In the genomic region with DNA sequence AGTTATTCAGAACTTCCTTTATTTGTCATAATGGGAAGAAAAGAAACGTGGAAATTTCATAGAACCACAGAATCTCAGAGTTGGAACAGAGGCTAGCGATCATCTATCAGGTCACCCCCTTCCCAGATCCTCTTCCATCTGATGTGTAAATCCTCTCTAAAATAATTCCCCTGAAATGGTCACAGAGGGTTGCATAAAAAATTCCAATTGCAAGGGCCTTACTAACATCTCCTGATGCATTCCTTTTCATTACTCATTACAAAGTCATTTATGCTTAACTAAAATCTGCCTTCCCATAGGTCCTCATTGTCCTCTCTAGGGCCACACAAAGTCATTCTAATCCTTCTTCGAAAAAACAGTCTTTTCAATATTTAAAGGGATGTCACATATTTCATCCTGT, we compare ENCODE assay signal across 14 cellular contexts.
DNase-seq lines count a peak whose midpoint lies in the region; ATAC-seq, FAIRE-seq and TF ChIP-seq lines count a peak whose summit lies in the region.
"Had no signal": no experiment of that assay in that cellular context is flagged by ENCODE, and none has a peak within 500 bp of the region (broad histone marks: within the 10 kb centered on the region; RNA-seq: fewer than 3 reads in every experiment).

No MANE protein-coding gene starts in this region.

- TF ChIP-seq CTCF in kidney epithelial cell (IDR thresholded peaks at IDR 0.05; ENCODE audit: insufficient read depth, low read length, poor library complexity, severe bottlenecking) = no peak

- H3K36me3 ChIP-seq in kidney epithelial cell (ENCODE audit: control insufficient read depth, insufficient read depth, low read length) = no peaks in the 10 kb centered on the region
- H3K36me3 ChIP-seq: BE2C, spleen had no signal

- FAIRE-seq in HTR-8/SVneo (lab: Jason Lieb, UNC) = no peak

- no peak overlapping the region for H3K4me3 ChIP-seq in kidney epithelial cell (ENCODE audit: low read depth, low read length)
- H3K4me3 ChIP-seq: spleen had no signal

- DNase-seq in AG08395 (ENCODE audit: low spot score) = peak; percentile 70
- DNase-seq in HTR-8/SVneo (ENCODE audit: insufficient read length, low spot score) = peak; percentile 10
- peak; percentile 28 for DNase-seq in cerebellar cortex (ENCODE audit: low spot score)
- peak; percentile 47 for DNase-seq in kidney epithelial cell (ENCODE audit: low read depth)
- DNase-seq in central memory CD4-positive, alpha-beta T cell = no peak
- no peak for DNase-seq in stimulated activated naive CD4-positive, alpha-beta T cell treated with Interleukin-2 at 50 U/mL for 16 hours (lab: John Stamatoyannopoulos, UW)
- no peak for DNase-seq in DMS 273 treated with DMSO at 0.1 percent for 48 hours (lab: John Stamatoyannopoulos, UW)
- DNase-seq: activated CD4-positive, alpha-beta T cell treated with anti-CD3 and anti-CD28 coated beads for 48 hours; BE2C; NCI-H187; NCI-H774; spleen had no signal

- H3K27me3 ChIP-seq in kidney epithelial cell (ENCODE audit: control insufficient read depth, insufficient read depth, low read length) = no peaks in the 10 kb centered on the region
- H3K27me3 ChIP-seq: BE2C, spleen had no signal

- ATAC-seq in activated CD4-positive, CD25-positive, alpha-beta regulatory T cell treated with anti-CD3 and anti-CD28 coated beads, Interleukin-2, amount 50 U/mL, for 24 hours = no peak
- ATAC-seq: Right ventricle myocardium inferior had no signal

Comparison
In these comparisons a context has a peak if more than half of its experiments do, and no peak if none do; other contexts are left out.
1. DNase-seq: peak in AG08395 (single experiment), HTR-8/SVneo (single experiment), cerebellar cortex (single experiment) and kidney epithelial cell (single experiment); none in central memory CD4-positive, alpha-beta T cell (single experiment), stimulated activated naive CD4-positive, alpha-beta T cell treated with Interleukin-2 at 50 U/mL for 16 hours (single experiment) and DMS 273 treated with DMSO at 0.1 percent for 48 hours (single experiment).